Comparison of ENCODE assay signal across 1 cellular context in the genomic region with DNA sequence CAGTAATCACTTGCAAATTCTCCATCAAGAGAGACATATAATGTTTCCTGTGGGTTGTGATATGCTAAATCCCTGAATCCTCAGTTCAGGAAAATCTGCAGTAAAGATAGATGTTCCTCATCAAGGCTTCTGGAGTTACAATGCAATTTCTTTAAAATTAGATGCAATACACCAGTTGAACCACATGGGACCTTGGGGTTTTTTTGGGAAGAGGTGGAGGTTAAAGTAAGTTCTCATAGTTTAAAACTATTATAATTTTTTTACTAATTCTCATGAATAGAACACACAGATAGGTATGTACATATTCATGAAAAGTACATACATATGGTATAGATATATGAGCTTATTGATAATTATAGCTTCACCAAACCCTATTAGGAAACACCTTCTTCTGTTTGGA.
TF ChIP-seq lines count a peak whose summit lies in the region.

No MANE protein-coding gene starts in this region.

TF ChIP-seq in HCT116, 20 proteins besides CTCF, POLR2A, EP300 and RAD21:
- TF ChIP-seq CBX3 (IDR thresholded peaks at IDR 0.05; ENCODE audit: low read depth) (no peak), FOSL1 (IDR thresholded peaks at IDR 0.05; ENCODE audit: low read depth) (no peak), POLR2AphosphoS5 (IDR thresholded peaks at IDR 0.05; ENCODE audit: low read depth, low read length) (no peak), EGR1 (IDR thresholded peaks at IDR 0.05; ENCODE audit: low read depth) (no peak), MAX (IDR thresholded peaks at IDR 0.05) (no peak), SRF (IDR thresholded peaks at IDR 0.05; ENCODE audit: low read depth) (no peak)
